15 cellular contexts compared by ENCODE assay signal in genomic region chr11:100939581-100939980, GRCh38.
DNase-seq lines count a peak whose midpoint lies in the region; ATAC-seq and TF ChIP-seq lines count a peak whose summit lies in the region.
"Had no signal": no experiment of that assay in that cellular context is flagged by ENCODE, and none has a peak within 500 bp of the region (broad histone marks: within the 10 kb centered on the region; RNA-seq: fewer than 3 reads in every experiment).

No MANE protein-coding gene starts in this region.

- H3K36me3 ChIP-seq in A673 (ENCODE audit: insufficient read depth, low read length, poor library complexity, severe bottlenecking) (no peaks in the 10 kb centered on the region), adipocyte (ENCODE audit: control insufficient read depth, insufficient read depth, low read length, severe bottlenecking) (no peaks in the 10 kb centered on the region), esophagus squamous epithelium (no peaks in the 10 kb centered on the region), upper lobe of right lung (no peaks in the 10 kb centered on the region)
- H3K36me3 ChIP-seq: BE2C had no signal

- POLR2A ChIA-PET in A673 (lab: Charles Lee; ENCODE audit: low non-redundant PET), result no interaction called here

- H3K4me1 ChIP-seq in A673 (ENCODE audit: insufficient read depth, low read length, poor library complexity, severe bottlenecking), result peaks cover 61% of the 10 kb centered on the region
- peaks cover 6% of the 10 kb centered on the region for H3K4me1 ChIP-seq in adipocyte (ENCODE audit: control insufficient read depth, insufficient read depth, low read length)
- H3K4me1 ChIP-seq in esophagus squamous epithelium, result no peaks in the 10 kb centered on the region
- H3K4me1 ChIP-seq in upper lobe of right lung, result no peaks in the 10 kb centered on the region
- H3K4me1 ChIP-seq: BE2C had no signal

- no peaks in the 10 kb centered on the region for H3K9me3 ChIP-seq in A673 (ENCODE audit: low read depth, low read length, poor library complexity, severe bottlenecking)
- no peaks in the 10 kb centered on the region for H3K9me3 ChIP-seq in adipocyte (ENCODE audit: control insufficient read depth, low read length)
- H3K9me3 ChIP-seq in esophagus squamous epithelium, result no peaks in the 10 kb centered on the region
- no peaks in the 10 kb centered on the region for H3K9me3 ChIP-seq in upper lobe of right lung
- H3K9me3 ChIP-seq: BE2C had no signal

- peak; percentile 61 for DNase-seq in A673 (ENCODE audit: low spot score)
- peak; percentile 32 for DNase-seq in adipocyte (ENCODE audit: low read depth)
- peak; percentile 6 for DNase-seq in fibroblast of gingiva (ENCODE audit: low read depth)
- DNase-seq in myocyte (ENCODE audit: low read depth), result peak; percentile 31
- DNase-seq in esophagus squamous epithelium (lab: John Stamatoyannopoulos, UW), result no peak
- DNase-seq in NAMALWA (ENCODE audit: low spot score), result no peak
- no peak for DNase-seq in upper lobe of right lung
- DNase-seq: BE2C; CD4-positive, alpha-beta memory T cell; DND-41; GF-D8; GM23248; H7; IMR-90 had no signal

- H3K27me3 ChIP-seq in A673 (replicated peaks; ENCODE audit: insufficient read depth, low read depth, low read length, poor library complexity) (no peaks in the 10 kb centered on the region), adipocyte (replicated peaks; ENCODE audit: control insufficient read depth, insufficient read depth, low read length) (no peaks in the 10 kb centered on the region), esophagus squamous epithelium (no peaks in the 10 kb centered on the region), upper lobe of right lung (no peaks in the 10 kb centered on the region)
- H3K27me3 ChIP-seq: BE2C had no signal

- H3K27ac ChIP-seq in A673 (ENCODE audit: low read depth, low read length, poor library complexity, severe bottlenecking) (no peak overlapping the region), esophagus squamous epithelium (no peak overlapping the region), upper lobe of right lung (no peak overlapping the region)
- H3K27ac ChIP-seq: C4-2B, GM23248 had no signal

- WGBS in esophagus squamous epithelium, 2 donors, result 49 to 64% methylated on average over 5 of the region's 5 CpGs

- no peak for ATAC-seq in upper lobe of right lung

- H3K4me3 ChIP-seq in A673 (ENCODE audit: low read depth, low read length, poor library complexity, severe bottlenecking) (no peak overlapping the region), adipocyte (ENCODE audit: low read length) (no peak overlapping the region), esophagus squamous epithelium (no peak overlapping the region), upper lobe of right lung (no peak overlapping the region)
- H3K4me3 ChIP-seq: GM23248 had no signal

- intact Hi-C loops in A673 (cut with micrococcal nuclease; ENCODE audit: unreplicated experiment) (loop anchor here (10.0 kb wide), 2 partner anchors 715 to 1195 kb away; no protein-coding TSS in a partner anchor), esophagus squamous epithelium (cut with DNase I) (no loop called here), upper lobe of right lung (cut with DNase I) (loop anchor here (10.0 kb wide), 1 partner anchor 255 kb away; the partner anchor contains the start of gene ARHGAP42)

- TF ChIP-seq POLR2A in esophagus squamous epithelium (IDR thresholded peaks at IDR 0.05), result no peak

- no TSS peak for BruUV-seq in A673 (replicated peaks; lab: Mats Ljungman, UMichigan)

- TF ChIP-seq CTCF in A673 (conservative IDR thresholded peaks at IDR 0.05; ENCODE audit: low read depth, low read length) (no peak), esophagus squamous epithelium (IDR thresholded peaks at IDR 0.05) (no peak), upper lobe of right lung (IDR thresholded peaks at IDR 0.05) (no peak)

- H3K9ac ChIP-seq in adipocyte (ENCODE audit: low read length), result no peak overlapping the region
- H3K9ac ChIP-seq: GM23248 had no signal

- CTCF ChIA-PET in A673 (lab: Charles Lee), result interaction anchor here (1.0 kb wide), 1 partner anchor 365 kb away, joined by 3 read pairs; no protein-coding TSS in a partner anchor

Comparison
In these comparisons a context has a peak if more than half of its experiments do, and no peak if none do; other contexts are left out.
1. DNase-seq: peak in A673 (single experiment), adipocyte (single experiment), fibroblast of gingiva (single experiment) and myocyte (single experiment); none in esophagus squamous epithelium (single experiment), NAMALWA (single experiment) and upper lobe of right lung (single experiment).